In genomic region chr4:103936653-103937145, GRCh38 we compare ENCODE assay signal across 9 cellular contexts.
"Had no signal": no experiment of that assay in that cellular context is flagged by ENCODE, and none has a peak within 500 bp of the region (broad histone marks: within the 10 kb centered on the region; RNA-seq: fewer than 3 reads in every experiment).

No MANE protein-coding gene starts in this region.

- H3K4me3 Mint-ChIP-seq: HFFc6, IgD-negative memory B cell had no signal

- H3K36me3 ChIP-seq: HAP-1 had no signal

- H3K27ac Mint-ChIP-seq: HFFc6, IgD-negative memory B cell had no signal

- H3K4me1 ChIP-seq: HAP-1 had no signal

- DNase-seq: GM23248, GOT3, H7, HFFc6 had no signal

- H3K9me3 Mint-ChIP-seq: HFFc6, IgD-negative memory B cell had no signal

- ATAC-seq: HCT116, HepG2 had no signal

- H3K9me3 ChIP-seq: HAP-1 had no signal

- H3K27ac ChIP-seq: GM23248, HL-60 had no signal

- H3K27me3 Mint-ChIP-seq: IgD-negative memory B cell had no signal

- FAIRE-seq: HepG2 had no signal

- H3K4me3 ChIP-seq: GM23248, HAP-1 had no signal

- H2AFZ ChIP-seq: GM23248 had no signal

- H3K9ac ChIP-seq: GM23248 had no signal
